Comparison of ENCODE assay signal across 1 cellular context in genomic region chr5:96935556-96936430, GRCh38.
A peak's percentile ranks its signal among the peaks of the same experiment; 100 is the strongest.
TF ChIP-seq lines count a peak whose summit lies in the region.

TSS of gene LNPEP (plus strand) at chr5:96936080. CDS start at chr5:96936156, 76 bp downstream.

TF ChIP-seq in K562, 482 proteins besides CTCF, POLR2A, EP300 and RAD21 (continued from another document and continues in another):
- TF ChIP-seq, protein P1, sequence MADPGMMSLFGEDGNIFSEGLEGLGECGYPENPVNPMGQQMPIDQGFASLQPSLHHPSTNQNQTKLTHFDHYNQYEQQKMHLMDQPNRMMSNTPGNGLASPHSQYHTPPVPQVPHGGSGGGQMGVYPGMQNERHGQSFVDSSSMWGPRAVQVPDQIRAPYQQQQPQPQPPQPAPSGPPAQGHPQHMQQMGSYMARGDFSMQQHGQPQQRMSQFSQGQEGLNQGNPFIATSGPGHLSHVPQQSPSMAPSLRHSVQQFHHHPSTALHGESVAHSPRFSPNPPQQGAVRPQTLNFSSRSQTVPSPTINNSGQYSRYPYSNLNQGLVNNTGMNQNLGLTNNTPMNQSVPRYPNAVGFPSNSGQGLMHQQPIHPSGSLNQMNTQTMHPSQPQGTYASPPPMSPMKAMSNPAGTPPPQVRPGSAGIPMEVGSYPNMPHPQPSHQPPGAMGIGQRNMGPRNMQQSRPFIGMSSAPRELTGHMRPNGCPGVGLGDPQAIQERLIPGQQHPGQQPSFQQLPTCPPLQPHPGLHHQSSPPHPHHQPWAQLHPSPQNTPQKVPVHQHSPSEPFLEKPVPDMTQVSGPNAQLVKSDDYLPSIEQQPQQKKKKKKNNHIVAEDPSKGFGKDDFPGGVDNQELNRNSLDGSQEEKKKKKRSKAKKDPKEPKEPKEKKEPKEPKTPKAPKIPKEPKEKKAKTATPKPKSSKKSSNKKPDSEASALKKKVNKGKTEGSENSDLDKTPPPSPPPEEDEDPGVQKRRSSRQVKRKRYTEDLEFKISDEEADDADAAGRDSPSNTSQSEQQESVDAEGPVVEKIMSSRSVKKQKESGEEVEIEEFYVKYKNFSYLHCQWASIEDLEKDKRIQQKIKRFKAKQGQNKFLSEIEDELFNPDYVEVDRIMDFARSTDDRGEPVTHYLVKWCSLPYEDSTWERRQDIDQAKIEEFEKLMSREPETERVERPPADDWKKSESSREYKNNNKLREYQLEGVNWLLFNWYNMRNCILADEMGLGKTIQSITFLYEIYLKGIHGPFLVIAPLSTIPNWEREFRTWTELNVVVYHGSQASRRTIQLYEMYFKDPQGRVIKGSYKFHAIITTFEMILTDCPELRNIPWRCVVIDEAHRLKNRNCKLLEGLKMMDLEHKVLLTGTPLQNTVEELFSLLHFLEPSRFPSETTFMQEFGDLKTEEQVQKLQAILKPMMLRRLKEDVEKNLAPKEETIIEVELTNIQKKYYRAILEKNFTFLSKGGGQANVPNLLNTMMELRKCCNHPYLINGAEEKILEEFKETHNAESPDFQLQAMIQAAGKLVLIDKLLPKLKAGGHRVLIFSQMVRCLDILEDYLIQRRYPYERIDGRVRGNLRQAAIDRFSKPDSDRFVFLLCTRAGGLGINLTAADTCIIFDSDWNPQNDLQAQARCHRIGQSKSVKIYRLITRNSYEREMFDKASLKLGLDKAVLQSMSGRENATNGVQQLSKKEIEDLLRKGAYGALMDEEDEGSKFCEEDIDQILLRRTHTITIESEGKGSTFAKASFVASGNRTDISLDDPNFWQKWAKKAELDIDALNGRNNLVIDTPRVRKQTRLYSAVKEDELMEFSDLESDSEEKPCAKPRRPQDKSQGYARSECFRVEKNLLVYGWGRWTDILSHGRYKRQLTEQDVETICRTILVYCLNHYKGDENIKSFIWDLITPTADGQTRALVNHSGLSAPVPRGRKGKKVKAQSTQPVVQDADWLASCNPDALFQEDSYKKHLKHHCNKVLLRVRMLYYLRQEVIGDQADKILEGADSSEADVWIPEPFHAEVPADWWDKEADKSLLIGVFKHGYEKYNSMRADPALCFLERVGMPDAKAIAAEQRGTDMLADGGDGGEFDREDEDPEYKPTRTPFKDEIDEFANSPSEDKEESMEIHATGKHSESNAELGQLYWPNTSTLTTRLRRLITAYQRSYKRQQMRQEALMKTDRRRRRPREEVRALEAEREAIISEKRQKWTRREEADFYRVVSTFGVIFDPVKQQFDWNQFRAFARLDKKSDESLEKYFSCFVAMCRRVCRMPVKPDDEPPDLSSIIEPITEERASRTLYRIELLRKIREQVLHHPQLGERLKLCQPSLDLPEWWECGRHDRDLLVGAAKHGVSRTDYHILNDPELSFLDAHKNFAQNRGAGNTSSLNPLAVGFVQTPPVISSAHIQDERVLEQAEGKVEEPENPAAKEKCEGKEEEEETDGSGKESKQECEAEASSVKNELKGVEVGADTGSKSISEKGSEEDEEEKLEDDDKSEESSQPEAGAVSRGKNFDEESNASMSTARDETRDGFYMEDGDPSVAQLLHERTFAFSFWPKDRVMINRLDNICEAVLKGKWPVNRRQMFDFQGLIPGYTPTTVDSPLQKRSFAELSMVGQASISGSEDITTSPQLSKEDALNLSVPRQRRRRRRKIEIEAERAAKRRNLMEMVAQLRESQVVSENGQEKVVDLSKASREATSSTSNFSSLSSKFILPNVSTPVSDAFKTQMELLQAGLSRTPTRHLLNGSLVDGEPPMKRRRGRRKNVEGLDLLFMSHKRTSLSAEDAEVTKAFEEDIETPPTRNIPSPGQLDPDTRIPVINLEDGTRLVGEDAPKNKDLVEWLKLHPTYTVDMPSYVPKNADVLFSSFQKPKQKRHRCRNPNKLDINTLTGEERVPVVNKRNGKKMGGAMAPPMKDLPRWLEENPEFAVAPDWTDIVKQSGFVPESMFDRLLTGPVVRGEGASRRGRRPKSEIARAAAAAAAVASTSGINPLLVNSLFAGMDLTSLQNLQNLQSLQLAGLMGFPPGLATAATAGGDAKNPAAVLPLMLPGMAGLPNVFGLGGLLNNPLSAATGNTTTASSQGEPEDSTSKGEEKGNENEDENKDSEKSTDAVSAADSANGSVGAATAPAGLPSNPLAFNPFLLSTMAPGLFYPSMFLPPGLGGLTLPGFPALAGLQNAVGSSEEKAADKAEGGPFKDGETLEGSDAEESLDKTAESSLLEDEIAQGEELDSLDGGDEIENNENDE (IDR thresholded peaks at IDR 0.05; ENCODE audit: low read depth, low read length): no peak
- TF ChIP-seq HDAC1 (IDR thresholded peaks at IDR 0.05) (peak in 1 of 2 experiments; percentile 61; a peak in 1 of 4 replicates), ZNF197 (CRISPR knock-in tag; IDR thresholded peaks at IDR 0.05; ENCODE audit: low read depth) (peak; percentile 26; the same call in 1 of the 2 replicates), HNRNPLL (IDR thresholded peaks at IDR 0.05; ENCODE audit: low read depth, low read length, poor library complexity, severe bottlenecking) (peak; percentile 68), HIVEP1 (CRISPR knock-in tag; IDR thresholded peaks at IDR 0.05) (no peak), PHF20 (IDR thresholded peaks at IDR 0.05; ENCODE audit: partially characterized antibody) (no peak), CEBPG (CRISPR knock-in tag; IDR thresholded peaks at IDR 0.05) (no peak), CEBPG (tag; conservative IDR thresholded peaks at IDR 0.05 in 1 of 2, IDR thresholded peaks at IDR 0.05 in 1 of 2) (no peak), EGR1 (conservative IDR thresholded peaks at IDR 0.05) (peak; percentile 36), MAZ (CRISPR knock-in tag; conservative IDR thresholded peaks at IDR 0.05 in 1 of 2, IDR thresholded peaks at IDR 0.05 in 1 of 2) (peak; percentile 57 to 90), RNF219 (CRISPR knock-in tag; IDR thresholded peaks at IDR 0.05) (no peak), FOXM1 (IDR thresholded peaks at IDR 0.05; ENCODE audit: low read depth) (peak; percentile 72; the same call in 1 of the 2 replicates), FOXM1 (CRISPR knock-in tag; IDR thresholded peaks at IDR 0.05; ENCODE audit: low read depth) (0 out of 2 replicates have a peak, but pooled peaks have one; percentile 43), SIN3A (IDR thresholded peaks at IDR 0.05; ENCODE audit: borderline replicate concordance in 2 of 2, control insufficient read depth in 1 of 2, low read depth in 2 of 2, low read length in 2 of 2) (peak; percentile 57 to 82; a peak in 2 of 4 replicates), ZNF239 (CRISPR knock-in tag; IDR thresholded peaks at IDR 0.05) (no peak), RBM22 (IDR thresholded peaks at IDR 0.05; ENCODE audit: low read depth, low read length, poor library complexity, severe bottlenecking) (peak; percentile 41), RB1 (IDR thresholded peaks at IDR 0.05; ENCODE audit: low read depth) (peak; percentile 88), HDAC3 (IDR thresholded peaks at IDR 0.05; ENCODE audit: borderline replicate concordance, partially characterized antibody) (no peak), HDAC6 (IDR thresholded peaks at IDR 0.05; ENCODE audit: low read depth, low read length) (no peak), KLF13 (tag; IDR thresholded peaks at IDR 0.05; ENCODE audit: borderline replicate concordance, low read depth) (peak; percentile 28; the same call in 1 of the 2 replicates), SIX5 (IDR thresholded peaks at IDR 0.05; ENCODE audit: borderline replicate concordance in 1 of 2, insufficient read depth in 1 of 2, low read depth in 1 of 2, low read length in 2 of 2) (no peak), BRF2 (IDR thresholded peaks at IDR 0.05; ENCODE audit: borderline replicate concordance, insufficient read depth, insufficient read length) (no peak), CBX3 (IDR thresholded peaks at IDR 0.05; ENCODE audit: borderline replicate concordance in 1 of 2, low read length in 2 of 2) (peak in 1 of 2 experiments; percentile 56; a peak in 1 of 3 replicates), ZNF507 (tag; conservative IDR thresholded peaks at IDR 0.05) (no peak), CBFB (CRISPR knock-in tag; IDR thresholded peaks at IDR 0.05) (no peak), U2AF1 (optimal IDR thresholded peaks at IDR 0.05; ENCODE audit: low read depth, low read length) (peak; percentile 66), ZNF174 (CRISPR knock-in tag; IDR thresholded peaks at IDR 0.05) (no peak), NUFIP1 (IDR thresholded peaks at IDR 0.05; ENCODE audit: partially characterized antibody) (peak; percentile 86), EHMT2 (IDR thresholded peaks at IDR 0.05) (no peak), SAP30 (IDR thresholded peaks at IDR 0.05; ENCODE audit: borderline replicate concordance, insufficient read depth, low read depth, low read length, poor library complexity, severe bottlenecking) (peak; percentile 34), ZNF431 (CRISPR knock-in tag; IDR thresholded peaks at IDR 0.05) (no peak), PHF21A (IDR thresholded peaks at IDR 0.05; ENCODE audit: borderline replicate concordance, low read depth) (peak; percentile 47; the same call in 1 of the 2 replicates), RBM17 (IDR thresholded peaks at IDR 0.05; ENCODE audit: borderline replicate concordance, low read depth, low read length) (no peak), PML (IDR thresholded peaks at IDR 0.05; ENCODE audit: low read length) (peak; percentile 43; the same call in 1 of the 2 replicates), IRF9 (tag; IDR thresholded peaks at IDR 0.05) (no peak), NEUROD1 (IDR thresholded peaks at IDR 0.05; ENCODE audit: borderline replicate concordance, low read depth, low read length, partially characterized antibody) (peak; percentile 99), C11orf30 (IDR thresholded peaks at IDR 0.05; ENCODE audit: low read depth) (no peak), PPARD (CRISPR knock-in tag; IDR thresholded peaks at IDR 0.05) (no peak), MAFF (IDR thresholded peaks at IDR 0.05; ENCODE audit: low read length) (no peak), ZBTB34 (CRISPR knock-in tag; IDR thresholded peaks at IDR 0.05) (no peak), ZNF445 (CRISPR knock-in tag; IDR thresholded peaks at IDR 0.05; ENCODE audit: low read depth) (no peak)
- TF ChIP-seq, protein P2, sequence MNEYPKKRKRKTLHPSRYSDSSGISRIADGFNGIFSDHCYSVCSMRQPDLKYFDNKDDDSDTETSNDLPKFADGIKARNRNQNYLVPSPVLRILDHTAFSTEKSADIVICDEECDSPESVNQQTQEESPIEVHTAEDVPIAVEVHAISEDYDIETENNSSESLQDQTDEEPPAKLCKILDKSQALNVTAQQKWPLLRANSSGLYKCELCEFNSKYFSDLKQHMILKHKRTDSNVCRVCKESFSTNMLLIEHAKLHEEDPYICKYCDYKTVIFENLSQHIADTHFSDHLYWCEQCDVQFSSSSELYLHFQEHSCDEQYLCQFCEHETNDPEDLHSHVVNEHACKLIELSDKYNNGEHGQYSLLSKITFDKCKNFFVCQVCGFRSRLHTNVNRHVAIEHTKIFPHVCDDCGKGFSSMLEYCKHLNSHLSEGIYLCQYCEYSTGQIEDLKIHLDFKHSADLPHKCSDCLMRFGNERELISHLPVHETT (CRISPR knock-in tag; conservative IDR thresholded peaks at IDR 0.05 in 1 of 2, IDR thresholded peaks at IDR 0.05 in 1 of 2): no peak
- TF ChIP-seq, protein P3, sequence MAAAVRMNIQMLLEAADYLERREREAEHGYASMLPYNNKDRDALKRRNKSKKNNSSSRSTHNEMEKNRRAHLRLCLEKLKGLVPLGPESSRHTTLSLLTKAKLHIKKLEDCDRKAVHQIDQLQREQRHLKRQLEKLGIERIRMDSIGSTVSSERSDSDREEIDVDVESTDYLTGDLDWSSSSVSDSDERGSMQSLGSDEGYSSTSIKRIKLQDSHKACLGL (CRISPR knock-in tag; IDR thresholded peaks at IDR 0.05; ENCODE audit: borderline replicate concordance, poor library complexity, severe bottlenecking): no peak
- TF ChIP-seq, protein P4, sequence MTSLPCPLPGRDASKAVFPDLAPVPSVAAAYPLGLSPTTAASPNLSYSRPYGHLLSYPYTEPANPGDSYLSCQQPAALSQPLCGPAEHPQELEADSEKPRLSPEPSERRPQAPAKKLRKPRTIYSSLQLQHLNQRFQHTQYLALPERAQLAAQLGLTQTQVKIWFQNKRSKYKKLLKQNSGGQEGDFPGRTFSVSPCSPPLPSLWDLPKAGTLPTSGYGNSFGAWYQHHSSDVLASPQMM (CRISPR knock-in tag; IDR thresholded peaks at IDR 0.05): no peak
